9 cellular contexts compared by ENCODE assay signal in genomic region chr16:80852261-80852872, GRCh38. TPM values are rescaled to one million over a fixed set of nuclear protein-coding genes. Genes with fewer than 3 reads are reported as not detected.
DNase-seq lines count a peak whose midpoint lies in the region; ATAC-seq, FAIRE-seq and TF ChIP-seq lines count a peak whose summit lies in the region.
"Had no signal": no experiment of that assay in that cellular context is flagged by ENCODE, and none has a peak within 500 bp of the region (broad histone marks: within the 10 kb centered on the region; RNA-seq: fewer than 3 reads in every experiment).

No MANE protein-coding gene starts in this region.

- no peaks in the 10 kb centered on the region for H4K20me1 ChIP-seq in GM12878 (ENCODE audit: control insufficient read depth, insufficient read depth)

- H3K27ac ChIP-seq in GM12878 (ENCODE audit: control insufficient read depth, insufficient read depth) (no peak overlapping the region), aorta (ENCODE audit: low read depth in 1 of 2, low read length in 2 of 2) (no peak overlapping the region)
- H3K27ac ChIP-seq: epithelial cell of prostate had no signal

- WGBS in GM12878 (ENCODE audit: insufficient coverage, insufficient replicate concordance, low lambda C conversion rate, missing lambda C conversion rate) = 80% methylated on average over 5 of the region's 5 CpGs
- WGBS in aorta, 2 donors = 85% methylated on average over 5 of the region's 5 CpGs

- H3K4me3 ChIP-seq in GM12878 = no peak overlapping the region
- H3K4me3 ChIP-seq in aorta (ENCODE audit: low read length in 2 of 2) = no peak overlapping the region

- BruUV-seq in GM12878 (replicated peaks; lab: Mats Ljungman, UMichigan) = no TSS peak

- H3K79me2 ChIP-seq in GM12878 (ENCODE audit: control insufficient read depth, insufficient read depth, low read length) = no peaks in the 10 kb centered on the region

- H3K36me3 Mint-ChIP-seq in activated T-helper 1 cell treated with anti-CD3 and anti-CD28 coated beads, Interleukin-12 subunit alpha, Interleukin-12 subunit beta, Interleukin-2, Interleukin-4 antibody, amounts not matched to agents 30 ng/mL and 10 ng/mL and 1 ng/mL, durations not matched to agents 14 hours and 24 hours and 36 hours (ENCODE audit: low read depth) = no peaks in the 10 kb centered on the region

- no peak overlapping the region for H3K27ac Mint-ChIP-seq in activated T-helper 1 cell treated with anti-CD3 and anti-CD28 coated beads, Interleukin-12 subunit alpha, Interleukin-12 subunit beta, Interleukin-2, Interleukin-4 antibody, amounts not matched to agents 30 ng/mL and 10 ng/mL and 1 ng/mL, durations not matched to agents 14 hours and 24 hours and 36 hours

- SMC1A ChIA-PET in GM12878 (lab: Charles Lee; ENCODE audit: uncharacterized antibody, unreplicated experiment) = interaction anchor here (0.7 to 1.7 kb wide), 3 partner anchors 22 to 325 kb away, joined by 3 to 8 read pairs (median 6); no protein-coding TSS in a partner anchor

- H3K4me1 ChIP-seq in GM12878 (ENCODE audit: control insufficient read depth, insufficient read depth, low read length) = no peaks in the 10 kb centered on the region
- H3K4me1 ChIP-seq in aorta (ENCODE audit: control insufficient read depth in 1 of 2, insufficient read depth in 2 of 2, low read length in 2 of 2) = no peaks in the 10 kb centered on the region

- H3K27me3 ChIP-seq in GM12878 (replicated peaks in 1 of 2; ENCODE audit: control insufficient read depth in 2 of 2, insufficient read depth in 2 of 2, low read length in 1 of 2) (no peaks in the 10 kb centered on the region), aorta (ENCODE audit: control insufficient read depth in 1 of 2, insufficient read depth in 2 of 2, low read length in 1 of 2) (no peaks in the 10 kb centered on the region)

- no peak for TF ChIP-seq EP300 in GM12878 (IDR thresholded peaks at IDR 0.05; ENCODE audit: borderline replicate concordance in 1 of 2, control insufficient read depth in 1 of 2, low read depth in 2 of 2, low read length in 2 of 2)

- TF ChIP-seq CTCF in GM12878 (IDR thresholded peaks at IDR 0.05 in 2 of 3, conservative IDR thresholded peaks at IDR 0.05 in 1 of 3; ENCODE audit: control insufficient read depth in 2 of 3, extremely low read depth in 1 of 3, insufficient read depth in 1 of 3, low read depth in 3 of 3, low read length in 3 of 3) = peak; percentile 33 to 62 (median 43)

- no peaks in the 10 kb centered on the region for H3K4me1 Mint-ChIP-seq in activated T-helper 1 cell treated with anti-CD3 and anti-CD28 coated beads, Interleukin-12 subunit alpha, Interleukin-12 subunit beta, Interleukin-2, Interleukin-4 antibody, amounts not matched to agents 30 ng/mL and 10 ng/mL and 1 ng/mL, durations not matched to agents 14 hours and 24 hours and 36 hours (ENCODE audit: low read depth)

- TF ChIP-seq RAD21 in GM12878 (IDR thresholded peaks at IDR 0.05; ENCODE audit: insufficient read depth, low read depth, low read length) = peak; percentile 72

- peaks cover 1% of the 10 kb centered on the region for H3K27me3 Mint-ChIP-seq in activated T-helper 1 cell treated with anti-CD3 and anti-CD28 coated beads, Interleukin-12 subunit alpha, Interleukin-12 subunit beta, Interleukin-2, Interleukin-4 antibody, amounts not matched to agents 30 ng/mL and 10 ng/mL and 1 ng/mL, durations not matched to agents 14 hours and 24 hours and 36 hours (ENCODE audit: insufficient read depth)

- no peak overlapping the region for H3K9ac ChIP-seq in GM12878 (ENCODE audit: control insufficient read depth, insufficient read depth, low read length)

- H3K36me3 ChIP-seq in GM12878 (ENCODE audit: control insufficient read depth in 2 of 2, insufficient read depth in 2 of 2, low read length in 1 of 2) (no peaks in the 10 kb centered on the region), aorta (ENCODE audit: control insufficient read depth in 1 of 2, insufficient read depth in 2 of 2, low read length in 1 of 2) (no peaks in the 10 kb centered on the region)

- no peak overlapping the region for H3K4me2 ChIP-seq in GM12878 (ENCODE audit: control insufficient read depth, insufficient read depth)

- intact Hi-C loops in GM12878 (cut with micrococcal nuclease; ENCODE audit: unreplicated experiment) = no loop called here
- intact Hi-C loops in aorta (cut with DNase I) = no loop called here
- intact Hi-C loops in activated T-helper 1 cell treated with anti-CD3 and anti-CD28 coated beads, Interleukin-12 subunit alpha, Interleukin-12 subunit beta, Interleukin-2, Interleukin-4 antibody, amounts not matched to agents 30 ng/mL and 10 ng/mL and 1 ng/mL, durations not matched to agents 14 hours and 24 hours and 36 hours (cut with micrococcal nuclease) = loop anchor here (1.0 kb wide), 1 partner anchor 325 kb away; no protein-coding TSS in a partner anchor

- H3K9me3 ChIP-seq in GM12878 (replicated peaks; ENCODE audit: control insufficient read depth, insufficient read depth, low read length) (no peaks in the 10 kb centered on the region), aorta (ENCODE audit: control insufficient read depth, low read length) (peaks cover 2% of the 10 kb centered on the region)

- RAD21 ChIA-PET in GM12878 (lab: Charles Lee; ENCODE audit: unreplicated experiment) = no interaction called here

- H2AFZ ChIP-seq in GM12878 (ENCODE audit: control insufficient read depth, low read depth, low read length) = no peak overlapping the region

- DNase-seq in EH (ENCODE audit: low read depth) (peak; percentile 33), HuH-7.5 (ENCODE audit: low spot score) (peak; percentile 36), GM12878 (ENCODE audit: low read depth, low spot score) (no peak), non-pigmented ciliary epithelial cell (ENCODE audit: low read depth) (peak; percentile 1), aorta (no peak), GOT3 (lab: John Stamatoyannopoulos, UW) (no peak)
- no peak for DNase-seq in activated T-helper 1 cell treated with anti-CD3 and anti-CD28 coated beads, Interleukin-12 subunit alpha, Interleukin-12 subunit beta, Interleukin-2, Interleukin-4 antibody, amounts not matched to agents 30 ng/mL and 10 ng/mL and 1 ng/mL, durations not matched to agents 14 hours and 24 hours and 36 hours (ENCODE audit: low spot score)

- FAIRE-seq in GM12878 (lab: Jason Lieb, UNC) = peak; percentile 85

- no peak overlapping the region for H3K4me3 Mint-ChIP-seq in activated T-helper 1 cell treated with anti-CD3 and anti-CD28 coated beads, Interleukin-12 subunit alpha, Interleukin-12 subunit beta, Interleukin-2, Interleukin-4 antibody, amounts not matched to agents 30 ng/mL and 10 ng/mL and 1 ng/mL, durations not matched to agents 14 hours and 24 hours and 36 hours

- ATAC-seq in GM12878 = peak; percentile 52
- no peak for ATAC-seq in HG03442 (IDR thresholded peaks at IDR 0.05; ENCODE audit: unreplicated experiment)
- ATAC-seq in aorta (ENCODE audit: low FRiP score) = no peak

- POLR2A ChIA-PET in GM12878 (lab: Charles Lee) = no interaction called here

- CTCF ChIA-PET in GM12878 (lab: Yijun Ruan, JAX) = interaction anchor here (0.9 to 4.7 kb wide), 4 partner anchors 10 to 326 kb away, joined by 5 to 35 read pairs (median 8); no protein-coding TSS in a partner anchor

- in situ Hi-C loops in GM12878 (cut with MboI) = no loop called here

- no peak for TF ChIP-seq POLR2A in GM12878 (IDR thresholded peaks at IDR 0.05; ENCODE audit: low read depth, low read length)

- H3K9me3 Mint-ChIP-seq in activated T-helper 1 cell treated with anti-CD3 and anti-CD28 coated beads, Interleukin-12 subunit alpha, Interleukin-12 subunit beta, Interleukin-2, Interleukin-4 antibody, amounts not matched to agents 30 ng/mL and 10 ng/mL and 1 ng/mL, durations not matched to agents 14 hours and 24 hours and 36 hours = no peaks in the 10 kb centered on the region

TF ChIP-seq in GM12878, 131 proteins besides CTCF, POLR2A, EP300 and RAD21 (continues in another document):
- TF ChIP-seq SRF (IDR thresholded peaks at IDR 0.05; ENCODE audit: low read depth in 2 of 2, low read length in 2 of 2) = no peak
- TF ChIP-seq E2F4 (IDR thresholded peaks at IDR 0.05; ENCODE audit: low read depth, low read length) = no peak
- no peak for TF ChIP-seq ZNF622 (IDR thresholded peaks at IDR 0.05)
- TF ChIP-seq IRF4 (IDR thresholded peaks at IDR 0.05; ENCODE audit: low read depth, low read length) = no peak
- TF ChIP-seq MEF2B (IDR thresholded peaks at IDR 0.05; ENCODE audit: partially characterized antibody, poor library complexity, severe bottlenecking) = no peak
- TF ChIP-seq YY1 (IDR thresholded peaks at IDR 0.05; ENCODE audit: low read depth, low read length) = no peak

RNA-seq across cellular contexts. Expression of gene CDYL2, which starts 48.0 kb away (rescaled TPM):
- total RNA-seq in GM12878 (2013; cell fraction: nucleolus; rRNA removed) = 0.95 and 1.6 TPM in 2 replicates
- total RNA-seq in GM12878 (2014; rRNA removed) = 7.1 and 7.6 TPM in 2 replicates
- 7.3 and 8.4 TPM in 2 replicates for total RNA-seq in GM12878 (2014; rRNA removed; fragmentation: Illumina TruSeq; extraction: Trizol)
- 20.1 and 22.9 TPM in 2 replicates for total RNA-seq in GM12878 (2021)
- 2.2 TPM for polyA plus RNA-seq in GM12878 (2011; ENCODE audit: low read depth)
- polyA plus RNA-seq in GM12878 (2011; rRNA removed) = 0.24 and 0.27 TPM in 2 replicates
- polyA plus RNA-seq in GM12878 (2011; cell fraction: cytosol; rRNA removed) = 0.17 and 0.43 TPM in 2 replicates
- 0.45 and 0.46 TPM in 2 replicates for polyA plus RNA-seq in GM12878 (2011; cell fraction: nucleus; rRNA removed)
- polyA plus RNA-seq in GM12878 (2012) = 1.5 and 3.3 TPM in 2 replicates
- polyA plus RNA-seq in GM12878 (2014; fragmentation: Illumina TruSeq; extraction: Trizol) = 7.1 and 7.8 TPM in 2 replicates
- 1 to 10 TPM; 1.4 to 2.1 TPM for polyA plus RNA-seq in GM12878 (2014; fragmentation: Nextera tagmentation; extraction: Ambion mirVana)
- polyA plus RNA-seq in GM12878 (2014; rRNA removed) = 3.4 and 3.8 TPM in 2 replicates
- polyA plus RNA-seq in GM12878 (2016; fragmentation: Nextera tagmentation; extraction: Ambion mirVana) = 1 to 10 TPM; 3.7 to 4.0 TPM
- polyA minus RNA-seq in GM12878 (2011; rRNA and poly(A)+ RNA removed) = 4.1 and 5.0 TPM in 2 replicates
- 0.73 and 4.9 TPM in 2 replicates for polyA minus RNA-seq in GM12878 (2011; cell fraction: cytosol; rRNA and poly(A)+ RNA removed)
- 0.60 and 0.86 TPM in 2 replicates for polyA minus RNA-seq in GM12878 (2011; cell fraction: nucleus; rRNA and poly(A)+ RNA removed)
- 10 to 100 TPM in 1 of 2 donors, 1 to 10 TPM in 1; 7.6 to 12.8 TPM for total RNA-seq in aorta
- polyA plus RNA-seq in aorta = 1 to 10 TPM in 1 of 2 donors, under 1 TPM in 1; 0.46 to 2.9 TPM
- total RNA-seq in activated T-helper 1 cell treated with anti-CD3 and anti-CD28 coated beads, Interleukin-12 subunit alpha, Interleukin-12 subunit beta, Interleukin-2, Interleukin-4 antibody, amounts not matched to agents 30 ng/mL and 10 ng/mL and 1 ng/mL, durations not matched to agents 14 hours and 24 hours and 36 hours = 93.4 and 97.1 TPM in 2 replicates

Comparison
In these comparisons a context has a peak if more than half of its experiments do, and no peak if none do; other contexts are left out.
1. DNase-seq: peak in EH (single experiment), HuH-7.5 (single experiment) and non-pigmented ciliary epithelial cell (single experiment); none in GM12878 (single experiment), aorta (0 of 2), GOT3 (single experiment) and activated T-helper 1 cell treated with anti-CD3 and anti-CD28 coated beads, Interleukin-12 subunit alpha, Interleukin-12 subunit beta, Interleukin-2, Interleukin-4 antibody, amounts not matched to agents 30 ng/mL and 10 ng/mL and 1 ng/mL, durations not matched to agents 14 hours and 24 hours and 36 hours (single experiment).